Comparison of ENCODE assay signal across 8 cellular contexts in genomic region chr19:610801-611505, GRCh38. TPM values are rescaled to one million over a fixed set of nuclear protein-coding genes. Genes with fewer than 3 reads are reported as not detected.
DNase-seq lines count a peak whose midpoint lies in the region; TF ChIP-seq lines count a peak whose summit lies in the region.

No MANE protein-coding gene starts in this region.

- intact Hi-C loops in prostate gland (cut with DNase I): no loop called here

- WGBS in endodermal cell (ENCODE audit: insufficient coverage in 1 of 2, insufficient read length in 1 of 2), 2 experiments: 75 to 78% methylated on average over 20 to 37 of the region's 37 CpGs
- 32% methylated on average over 31 of the region's 37 CpGs for WGBS in prostate gland

- TF ChIP-seq CTCF in GM06990 (IDR thresholded peaks at IDR 0.05; ENCODE audit: insufficient read depth, low read length, poor library complexity, severe bottlenecking): no peak
- TF ChIP-seq CTCF in right atrium auricular region (IDR thresholded peaks at IDR 0.05): no peak
- TF ChIP-seq CTCF in endodermal cell (conservative IDR thresholded peaks at IDR 0.05): no peak
- no peak for TF ChIP-seq CTCF in prostate gland (IDR thresholded peaks at IDR 0.05)

- H3K27me3 ChIP-seq in GM06990 (replicated peaks; ENCODE audit: control insufficient read depth, insufficient read depth, low read length) (no peaks in the 10 kb centered on the region), right atrium auricular region (no peaks in the 10 kb centered on the region), endodermal cell (ENCODE audit: control insufficient read depth, insufficient read depth, low read length, poor library complexity, severe bottlenecking) (no peaks in the 10 kb centered on the region), prostate gland (replicated peaks; ENCODE audit: insufficient read depth) (no peaks in the 10 kb centered on the region)

- no peak overlapping the region for H3K27ac Mint-ChIP-seq in endodermal cell

- H3K4me3 ChIP-seq in GM06990 (replicated peaks; ENCODE audit: low read depth, low read length) (peak overlapping the region; percentile 47), right atrium auricular region (peak overlapping the region in 1 of 2 donors; percentile 25), endodermal cell (ENCODE audit: low read length) (no peak overlapping the region), prostate gland (no peak overlapping the region)

- peak; percentile 79 for DNase-seq in GM06990 (ENCODE audit: extremely low read depth, insufficient read length)
- peak; percentile 98 for DNase-seq in RPMI7951 (ENCODE audit: low read depth)
- DNase-seq in activated naive CD4-positive, alpha-beta T cell treated with Interleukin-2 at 50 U/mL for 16 hours: peak; percentile 57
- DNase-seq in right atrium auricular region (ENCODE audit: low spot score): no peak
- peak; percentile 46 to 47 for DNase-seq in stimulated activated CD4-positive, alpha-beta T cell treated with anti-CD3 and anti-CD28 coated beads, Interleukin-15, amount 100 ng/mL, for 48 hours (ENCODE audit: low read depth in 2 of 2)
- DNase-seq in endodermal cell: no peak
- DNase-seq in prostate gland (ENCODE audit: low spot score): no peak
- DNase-seq in DMS53 (lab: John Stamatoyannopoulos, UW): no peak

- TF ChIP-seq POLR2A in prostate gland (IDR thresholded peaks at IDR 0.05): no peak

- H3K36me3 ChIP-seq in GM06990 (ENCODE audit: control insufficient read depth, insufficient read depth, low read length) (no peaks in the 10 kb centered on the region; the same call in none of the 2 replicates), right atrium auricular region (no peaks in the 10 kb centered on the region), endodermal cell (ENCODE audit: control insufficient read depth, insufficient read depth, low read length) (peaks cover 3% of the 10 kb centered on the region), prostate gland (no peaks in the 10 kb centered on the region)

- H3K4me3 Mint-ChIP-seq in endodermal cell: no peak overlapping the region

- H3K4me1 Mint-ChIP-seq in endodermal cell: no peaks in the 10 kb centered on the region

- H3K9me3 ChIP-seq in right atrium auricular region (no peaks in the 10 kb centered on the region), endodermal cell (ENCODE audit: control insufficient read depth, low read length) (no peaks in the 10 kb centered on the region), prostate gland (no peaks in the 10 kb centered on the region)

- no peaks in the 10 kb centered on the region for H3K27me3 Mint-ChIP-seq in endodermal cell (ENCODE audit: insufficient read depth)

- H3K4me1 ChIP-seq in right atrium auricular region (peaks cover 0 to 3% of the 10 kb centered on the region in 2 donors), endodermal cell (ENCODE audit: control insufficient read depth, insufficient read depth, low read length) (no peaks in the 10 kb centered on the region), prostate gland (replicated peaks) (no peaks in the 10 kb centered on the region)

- H3K36me3 Mint-ChIP-seq in endodermal cell (ENCODE audit: low read depth): peaks cover 24% of the 10 kb centered on the region

- no peak overlapping the region for H3K9ac ChIP-seq in endodermal cell (ENCODE audit: extremely low read depth, low read length, poor library complexity, severe bottlenecking)

- H3K27ac ChIP-seq in right atrium auricular region (peak overlapping the region; percentile 13 to 35), endodermal cell (ENCODE audit: low read depth, low read length) (no peak overlapping the region), prostate gland (no peak overlapping the region)

- no peaks in the 10 kb centered on the region for H3K9me3 Mint-ChIP-seq in endodermal cell

RNA-seq across cellular contexts. Expression of gene HCN2, which starts 21.3 kb away (rescaled TPM):
- total RNA-seq in RPMI7951 (2014; rRNA removed; shearing (Covaris generic)): 0.24 and 0.39 TPM in 2 replicates
- 10 to 100 TPM in 1 of 2 donors, 1 to 10 TPM in 1; 1.4 to 11.1 TPM for total RNA-seq in right atrium auricular region
- total RNA-seq in endodermal cell: under 1 TPM; 0.15 to 0.75 TPM
- 1.2 TPM for polyA plus RNA-seq in endodermal cell (2013, experiment 1 of 2)
- 0.79 TPM for polyA plus RNA-seq in endodermal cell (2013, experiment 2 of 2)
- 1 to 10 TPM in 1 of 2 donors, under 1 TPM in 1; 0.14 to 8.5 TPM for total RNA-seq in prostate gland

RNA-seq across cellular contexts. Expression of gene POLRMT, which starts 22.4 kb away (rescaled TPM):
- total RNA-seq in RPMI7951 (2014; rRNA removed; shearing (Covaris generic)): 19.3 and 20.5 TPM in 2 replicates
- total RNA-seq in right atrium auricular region: 10 to 100 TPM; 24.5 to 30.4 TPM
- total RNA-seq in endodermal cell: 10 to 100 TPM; 76.6 to 86.4 TPM
- 58.5 TPM for polyA plus RNA-seq in endodermal cell (2013, experiment 1 of 2)
- 53.7 TPM for polyA plus RNA-seq in endodermal cell (2013, experiment 2 of 2)
- 100 to 1,000 TPM in 1 of 2 donors, 10 to 100 TPM in 1; 34.7 to 106 TPM for total RNA-seq in prostate gland

RNA-seq across cellular contexts. Expression of gene FGF22, which starts 28.7 kb away (rescaled TPM):
- 0.39 TPM in 1 of 2 replicates, not detected in the other for total RNA-seq in RPMI7951 (2014; rRNA removed; shearing (Covaris generic))
- total RNA-seq in right atrium auricular region: under 1 TPM; 0.35 to 0.37 TPM
- total RNA-seq in endodermal cell: under 1 TPM; 0.81 to 0.82 TPM
- polyA plus RNA-seq in endodermal cell (2013, experiment 1 of 2): 0.21 TPM
- not detected for polyA plus RNA-seq in endodermal cell (2013, experiment 2 of 2)
- 1 to 10 TPM in 1 of 2 donors, not detected in 1; 4.4 TPM for total RNA-seq in prostate gland

RNA-seq across cellular contexts. Expression of gene BSG, which starts 38.6 kb away (rescaled TPM):
- total RNA-seq in RPMI7951 (2014; rRNA removed; shearing (Covaris generic)): 911 and 1,158 TPM in 2 replicates
- total RNA-seq in right atrium auricular region (1,000 to 10,000 TPM; 1,033 to 1,569 TPM), endodermal cell (100 to 1,000 TPM; 808 to 833 TPM), prostate gland (1,000 to 10,000 TPM in 1 of 2 donors, 100 to 1,000 TPM in 1; 557 to 1,261 TPM)
- polyA plus RNA-seq in endodermal cell (2013, experiment 1 of 2): 629 TPM
- 588 TPM for polyA plus RNA-seq in endodermal cell (2013, experiment 2 of 2)

RNA-seq across cellular contexts. Expression of gene RNF126, which starts 52.1 kb away (rescaled TPM):
- total RNA-seq in RPMI7951 (2014; rRNA removed; shearing (Covaris generic)): 29.3 and 48.7 TPM in 2 replicates
- total RNA-seq in right atrium auricular region (10 to 100 TPM; 53.3 to 68.5 TPM), endodermal cell (10 to 100 TPM; 49.1 to 66.4 TPM), prostate gland (100 to 1,000 TPM in 1 of 2 donors, 10 to 100 TPM in 1; 70.7 to 109 TPM)
- 59.6 TPM for polyA plus RNA-seq in endodermal cell (2013, experiment 1 of 2)
- polyA plus RNA-seq in endodermal cell (2013, experiment 2 of 2): 56.3 TPM

Comparison
In these comparisons a context has a peak if more than half of its experiments do, and no peak if none do; other contexts are left out.
1. DNase-seq: peak in GM06990 (single experiment), RPMI7951 (single experiment), activated naive CD4-positive, alpha-beta T cell treated with Interleukin-2 at 50 U/mL for 16 hours (single experiment) and stimulated activated CD4-positive, alpha-beta T cell treated with anti-CD3 and anti-CD28 coated beads, Interleukin-15, amount 100 ng/mL, for 48 hours (2 of 2); none in right atrium auricular region (single experiment), endodermal cell (single experiment), prostate gland (single experiment) and DMS53 (single experiment).
2. H3K27ac ChIP-seq: peak in right atrium auricular region (2 of 2); none in endodermal cell (single experiment) and prostate gland (0 of 2).